14 cellular contexts compared by ENCODE assay signal in the genomic region with DNA sequence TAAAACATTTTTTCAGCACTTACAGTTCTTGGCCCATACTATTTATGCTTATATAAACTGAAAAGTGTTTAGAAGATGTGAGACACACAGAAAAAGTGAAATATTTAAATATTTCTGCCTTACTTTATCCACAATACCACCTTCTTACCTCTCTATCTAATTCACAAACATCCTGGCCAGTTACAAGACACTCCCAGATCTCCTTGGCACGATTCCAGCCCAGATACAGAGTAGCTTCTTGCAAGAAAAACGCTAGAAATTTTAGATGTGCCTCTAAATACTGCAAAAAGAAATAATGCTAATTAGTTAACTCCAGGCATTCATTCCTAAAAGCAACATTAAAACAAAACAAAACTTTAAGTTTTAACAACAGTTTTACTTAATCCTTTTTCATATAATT.
A peak's percentile ranks its signal among the peaks of the same experiment; 100 is the strongest.
DNase-seq lines count a peak whose midpoint lies in the region; TF ChIP-seq lines count a peak whose summit lies in the region.
"Had no signal": no experiment of that assay in that cellular context is flagged by ENCODE, and none has a peak within 500 bp of the region (broad histone marks: within the 10 kb centered on the region; RNA-seq: fewer than 3 reads in every experiment).

No MANE protein-coding gene starts in this region.

- TF ChIP-seq CTCF in cardiac fibroblast (IDR thresholded peaks at IDR 0.05; ENCODE audit: low read depth, low read length), result no peak

- no peak overlapping the region for H3K4me3 ChIP-seq in cardiac fibroblast (replicated peaks in 1 of 2; ENCODE audit: low read depth in 2 of 2, low read length in 2 of 2)
- H3K4me3 ChIP-seq: right atrium auricular region had no signal

- DNase-seq in COR-L47 (lab: John Stamatoyannopoulos, UW), result peak; percentile 6
- DNase-seq in NCI-H69 (lab: John Stamatoyannopoulos, UW), result peak; percentile 30
- DNase-seq in cardiac fibroblast (ENCODE audit: low read depth in 2 of 2), result peak; percentile 24 to 27
- peak; percentile 35 for DNase-seq in pons (ENCODE audit: low spot score)
- no peak for DNase-seq in NCI-H2227 (lab: John Stamatoyannopoulos, UW; ENCODE audit: unreplicated experiment)
- no peak for DNase-seq in central memory CD4-positive, alpha-beta T cell
- DNase-seq in activated CD4-positive, alpha-beta T cell treated with anti-CD3 and anti-CD28 coated beads, Interleukin-2, amount 50 U/mL, for 48 hours, result no peak
- DNase-seq: activated CD8-positive, alpha-beta T cell treated with anti-CD3 and anti-CD28 coated beads for 36 hours; amniotic stem cell; C1 segment of cervical spinal cord; NCI-H2081 treated with DMSO at 0.1 percent for 48 hours; SIG-M5; T-helper 9 cell had no signal

Comparison
In these comparisons a context has a peak if more than half of its experiments do, and no peak if none do; other contexts are left out.
1. DNase-seq: peak in COR-L47 (single experiment), NCI-H69 (single experiment), cardiac fibroblast (2 of 2) and pons (single experiment); none in NCI-H2227 (single experiment), central memory CD4-positive, alpha-beta T cell (single experiment) and activated CD4-positive, alpha-beta T cell treated with anti-CD3 and anti-CD28 coated beads, Interleukin-2, amount 50 U/mL, for 48 hours (0 of 2).